8 cellular contexts compared by ENCODE assay signal in the genomic region with DNA sequence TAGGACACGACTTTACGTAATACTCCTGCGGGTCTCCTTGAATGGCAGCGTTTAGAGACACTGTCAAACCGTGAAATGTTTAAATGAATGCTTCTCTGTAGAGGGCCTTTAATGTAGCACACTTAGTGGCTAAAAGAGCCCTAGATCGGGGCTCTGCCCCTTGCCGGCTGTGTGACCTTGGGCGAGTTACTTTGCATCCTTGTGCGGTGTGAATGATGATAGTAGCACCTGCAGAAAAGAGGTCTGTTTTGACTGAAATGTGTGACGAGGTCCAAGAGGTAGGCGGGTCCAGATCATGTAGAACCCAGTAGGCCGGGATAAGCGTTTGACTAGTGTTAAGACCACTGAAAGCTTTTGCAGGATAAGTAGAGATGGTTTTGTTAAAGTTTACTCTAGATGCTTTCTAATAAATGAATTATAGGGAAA. TPM values are rescaled to one million over a fixed set of nuclear protein-coding genes. Genes with fewer than 3 reads are reported as not detected.
DNase-seq lines count a peak whose midpoint lies in the region; ATAC-seq and TF ChIP-seq lines count a peak whose summit lies in the region.

No MANE protein-coding gene starts in this region.

- peak overlapping the region; percentile 95 for H3K27ac Mint-ChIP-seq in endothelial cell (ENCODE audit: unreplicated experiment)
- H3K27ac Mint-ChIP-seq in natural killer cell, result peak overlapping the region; percentile 83 to 91

- H3K4me1 ChIP-seq in NT2/D1 (ENCODE audit: insufficient read depth, insufficient read length), result no peaks in the 10 kb centered on the region

- no peaks in the 10 kb centered on the region for H3K27me3 ChIP-seq in NT2/D1 (ENCODE audit: insufficient read depth, insufficient read length)

- intact Hi-C loops in natural killer cell (cut with micrococcal nuclease), result loop anchor here (1.0 kb wide), 1 partner anchor 44 kb away; a partner anchor contains a TSS

- H3K9me3 ChIP-seq in NT2/D1 (ENCODE audit: insufficient read depth, low read length), result no peaks in the 10 kb centered on the region

- H3K36me3 Mint-ChIP-seq in endothelial cell (ENCODE audit: low read depth, unreplicated experiment) (peaks cover 18% of the 10 kb centered on the region), natural killer cell (no peaks in the 10 kb centered on the region)

- DNase-seq in stimulated activated CD4-positive, alpha-beta T cell treated with anti-CD3 and anti-CD28 coated beads, Interleukin-15, amount 100 ng/mL, for 48 hours (ENCODE audit: low read depth in 2 of 2), result peak; percentile 3 to 10
- DNase-seq in stimulated activated CD4-positive, alpha-beta T cell treated with anti-CD3 and anti-CD28 coated beads, Interleukin-4, amount 100 ng/mL, for 24 hours, result no peak
- DNase-seq in NT2/D1 (ENCODE audit: low read depth, low spot score), result no peak
- no peak for DNase-seq in endothelial cell (ENCODE audit: low spot score)
- DNase-seq in natural killer cell, result no peak
- DNase-seq in NCI-H226, result no peak
- no peak for DNase-seq in globus pallidus (ENCODE audit: low spot score)

- ATAC-seq in HG02852 (IDR thresholded peaks at IDR 0.05; ENCODE audit: unreplicated experiment) (peak; percentile 33), natural killer cell (peak; percentile 21 to 34 (median 24))

- peak overlapping the region; percentile 94 for H3K4me3 ChIP-seq in NT2/D1 (ENCODE audit: insufficient read length, low read depth)

- H3K4me1 Mint-ChIP-seq in endothelial cell (ENCODE audit: unreplicated experiment) (peaks cover 25% of the 10 kb centered on the region), natural killer cell (peaks cover 40 to 43% of the 10 kb centered on the region in 2 donors)

- peak overlapping the region; percentile 96 for H3K4me3 Mint-ChIP-seq in endothelial cell (ENCODE audit: unreplicated experiment)
- H3K4me3 Mint-ChIP-seq in natural killer cell, result peak overlapping the region; percentile 99

- TF ChIP-seq CTCF in endothelial cell (IDR thresholded peaks at IDR 0.05; ENCODE audit: unreplicated experiment) (no peak), natural killer cell (IDR thresholded peaks at IDR 0.05) (no peak)

- H3K9me3 Mint-ChIP-seq in endothelial cell (ENCODE audit: unreplicated experiment), result no peaks in the 10 kb centered on the region
- no peaks in the 10 kb centered on the region for H3K9me3 Mint-ChIP-seq in natural killer cell

- peaks cover 17% of the 10 kb centered on the region for H3K36me3 ChIP-seq in NT2/D1 (ENCODE audit: insufficient read depth, insufficient read length, low read length)

- H3K27me3 Mint-ChIP-seq in endothelial cell (ENCODE audit: unreplicated experiment), result peaks cover under 1% of the 10 kb centered on the region
- no peaks in the 10 kb centered on the region for H3K27me3 Mint-ChIP-seq in natural killer cell (ENCODE audit: low read depth in 2 of 2)

- H3K9ac ChIP-seq in NT2/D1 (ENCODE audit: insufficient read length, low read depth), result peak overlapping the region; percentile 93

RNA-seq across cellular contexts. Expression of a gene that starts 0.9 kb away (rescaled TPM):
- total RNA-seq in endothelial cell (ENCODE audit: unreplicated experiment) (38.7 TPM), natural killer cell (10 to 100 TPM; 48.8 to 71.5 (median 66.4) TPM)

RNA-seq across cellular contexts. Expression of a gene that starts 43.5 kb away (rescaled TPM):
- total RNA-seq in endothelial cell (ENCODE audit: unreplicated experiment), result 23.1 TPM
- 10 to 100 TPM; 15.5 to 25.0 (median 22.7) TPM for total RNA-seq in natural killer cell

RNA-seq across cellular contexts. Expression of a gene that starts 43.7 kb away (rescaled TPM):
- total RNA-seq in endothelial cell (ENCODE audit: unreplicated experiment) (131 TPM), natural killer cell (100 to 1,000 TPM in 2 of 3 donors, 10 to 100 TPM in 1; 76.3 to 110 (median 109) TPM)

Comparison
In these comparisons a context has a peak if more than half of its experiments do, and no peak if none do; other contexts are left out.
1. DNase-seq: peak in stimulated activated CD4-positive, alpha-beta T cell treated with anti-CD3 and anti-CD28 coated beads, Interleukin-15, amount 100 ng/mL, for 48 hours (2 of 2); none in stimulated activated CD4-positive, alpha-beta T cell treated with anti-CD3 and anti-CD28 coated beads, Interleukin-4, amount 100 ng/mL, for 24 hours (single experiment), NT2/D1 (single experiment), endothelial cell (single experiment), natural killer cell (single experiment), NCI-H226 (single experiment) and globus pallidus (single experiment).